ENCODE assay signal across 12 cellular contexts in genomic region chr1:51575406-51576084, GRCh38. TPM values are rescaled to one million over a fixed set of nuclear protein-coding genes. Genes with fewer than 3 reads are reported as not detected.
DNase-seq lines count a peak whose midpoint lies in the region; ATAC-seq and TF ChIP-seq lines count a peak whose summit lies in the region.
"Had no signal": no experiment of that assay in that cellular context is flagged by ENCODE, and none has a peak within 500 bp of the region (broad histone marks: within the 10 kb centered on the region; RNA-seq: fewer than 3 reads in every experiment).

No MANE protein-coding gene starts in this region.

- DNase-seq in Daoy (ENCODE audit: low read depth) (peak; percentile 87), HS-5 (ENCODE audit: low read depth) (peak; percentile 49), activated B cell treated with CpG ODN at 0.5 μM for 24 hours (no peak), SHP77 (lab: John Stamatoyannopoulos, UW) (no peak)
- no peak for DNase-seq in stimulated activated CD4-positive, alpha-beta T cell treated with anti-CD3 and anti-CD28 coated beads, Interleukin-12 subunit alpha, Interleukin-12 subunit beta, amount 100 ng/mL, for 4 hours
- DNase-seq: NCI-H446; stimulated activated CD4-positive, alpha-beta T cell treated with anti-CD3 and anti-CD28 coated beads, Interleukin-1b, Interleukin-23, amount 100 ng/mL, for 48 hours; transverse colon had no signal

- H3K4me1 Mint-ChIP-seq in activated B cell treated with CpG ODN at 0.5 μM for 24 hours, result peaks cover 76% of the 10 kb centered on the region

- POLR2A ChIA-PET in activated B cell treated with CpG ODN at 0.5 μM for 24 hours (lab: Charles Lee), result interaction anchor here (0.6 to 2.6 kb wide), 6 partner anchors 13 to 977 kb away, joined by 3 to 12 read pairs (median 6); partner anchors contain the start of genes EPS15 and TUT4

- no peaks in the 10 kb centered on the region for H3K36me3 Mint-ChIP-seq in activated B cell treated with CpG ODN at 0.5 μM for 24 hours (ENCODE audit: low read depth)

- no peaks in the 10 kb centered on the region for H3K27me3 Mint-ChIP-seq in activated B cell treated with CpG ODN at 0.5 μM for 24 hours

- ATAC-seq in activated B cell treated with CpG ODN at 0.5 μM for 24 hours (ENCODE audit: low read depth) (peak; percentile 78), GM19035 (IDR thresholded peaks at IDR 0.05; ENCODE audit: unreplicated experiment) (no peak), GM18505 (IDR thresholded peaks at IDR 0.05; ENCODE audit: unreplicated experiment) (no peak)

- peaks cover 3% of the 10 kb centered on the region for H3K9me3 Mint-ChIP-seq in activated B cell treated with CpG ODN at 0.5 μM for 24 hours

- H3K27ac Mint-ChIP-seq in activated B cell treated with CpG ODN at 0.5 μM for 24 hours, result peak overlapping the region; percentile 42

- H3K27ac ChIP-seq in layer of hippocampus (ENCODE audit: low read depth, low read length), result peak overlapping the region; percentile 31
- H3K27ac ChIP-seq: hepatocyte, transverse colon had no signal

- intact Hi-C loops in activated B cell treated with CpG ODN at 0.5 μM for 24 hours (cut with micrococcal nuclease), result no loop called here

- CTCF ChIA-PET in activated B cell treated with CpG ODN at 0.5 μM for 24 hours (lab: Charles Lee), result interaction anchor here (1.6 kb wide), 1 partner anchor 40 kb away, joined by 6 read pairs; no protein-coding TSS in a partner anchor

- peak overlapping the region; percentile 39 for H3K4me3 Mint-ChIP-seq in activated B cell treated with CpG ODN at 0.5 μM for 24 hours

- no peak for TF ChIP-seq CTCF in activated B cell treated with CpG ODN at 0.5 μM for 24 hours (IDR thresholded peaks at IDR 0.05)

- TF ChIP-seq POLR2A in GM18505 (IDR thresholded peaks at IDR 0.05; ENCODE audit: borderline replicate concordance, extremely low read depth, insufficient read depth, insufficient read length), result no peak

- H3K27me3 ChIP-seq in layer of hippocampus (ENCODE audit: control insufficient read depth, insufficient read depth, low read length), result no peaks in the 10 kb centered on the region
- H3K27me3 ChIP-seq: hepatocyte, transverse colon had no signal

RNA-seq across cellular contexts. Expression of gene OSBPL9, which starts 41.3 kb away (rescaled TPM):
- total RNA-seq in Daoy (2014; rRNA removed; shearing (Covaris generic)), result 42.2 and 47.7 TPM in 2 replicates
- total RNA-seq in activated B cell treated with CpG ODN at 0.5 μM for 24 hours, result 58.2 and 63.7 TPM in 2 replicates

RNA-seq across cellular contexts. Expression of gene EPS15, which starts 56.5 kb away (rescaled TPM):
- 33.4 and 43.0 TPM in 2 replicates for total RNA-seq in Daoy (2014; rRNA removed; shearing (Covaris generic))
- total RNA-seq in activated B cell treated with CpG ODN at 0.5 μM for 24 hours, result 150 and 151 TPM in 2 replicates

Comparison
In these comparisons a context has a peak if more than half of its experiments do, and no peak if none do; other contexts are left out.
1. DNase-seq: peak in Daoy (single experiment) and HS-5 (single experiment); none in activated B cell treated with CpG ODN at 0.5 μM for 24 hours (single experiment), SHP77 (0 of 2) and stimulated activated CD4-positive, alpha-beta T cell treated with anti-CD3 and anti-CD28 coated beads, Interleukin-12 subunit alpha, Interleukin-12 subunit beta, amount 100 ng/mL, for 4 hours (single experiment).